ENCODE assay signal across 1 cellular context in the genomic region with DNA sequence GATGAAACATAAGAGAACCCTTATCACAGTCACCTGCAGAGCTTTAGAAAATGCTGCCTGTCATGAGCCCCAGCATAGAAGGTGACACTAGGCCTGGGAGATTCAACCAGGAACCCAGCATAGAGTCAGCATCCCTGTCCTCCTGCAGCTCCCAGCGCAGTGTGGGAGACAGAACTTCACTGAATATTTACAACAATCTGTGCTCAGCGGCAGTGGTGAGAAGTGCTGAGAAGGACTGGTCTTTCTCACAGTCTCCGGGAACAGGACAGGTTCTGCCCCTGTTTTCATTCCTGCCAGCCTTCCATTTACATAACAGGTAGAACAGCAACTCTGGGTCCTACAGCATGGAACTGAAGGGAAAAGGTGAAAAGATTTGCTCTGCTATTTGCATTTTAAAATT.
TF ChIP-seq lines count a peak whose summit lies in the region.

No MANE protein-coding gene starts in this region.

TF ChIP-seq in H1, 55 proteins besides CTCF, POLR2A, EP300 and RAD21:
- TF ChIP-seq TAF1 (IDR thresholded peaks at IDR 0.05; ENCODE audit: low read depth, low read length) (no peak), RNF2 (IDR thresholded peaks at IDR 0.05; ENCODE audit: borderline replicate concordance, low read depth, low read length, missing control alignments, poor library complexity, severe bottlenecking) (no peak), SIRT6 (IDR thresholded peaks at IDR 0.05; ENCODE audit: low read length) (no peak), POU5F1 (IDR thresholded peaks at IDR 0.05; ENCODE audit: low read depth, low read length) (0 out of 2 replicates have a peak, but pooled peaks have one; percentile 55)
